In genomic region chr14:60249321-60250251, GRCh38 we compare ENCODE assay signal across 8 cellular contexts. TPM values are rescaled to one million over a fixed set of nuclear protein-coding genes. Genes with fewer than 3 reads are reported as not detected.
DNase-seq lines count a peak whose midpoint lies in the region; ATAC-seq, FAIRE-seq and TF ChIP-seq lines count a peak whose summit lies in the region.

No MANE protein-coding gene starts in this region.

- no peaks in the 10 kb centered on the region for H3K27me3 Mint-ChIP-seq in progenitor cell of endocrine pancreas

- peak overlapping the region; percentile 94 for H3K9ac ChIP-seq in ES-I3 (ENCODE audit: low read depth, low read length)

- H3K9me3 Mint-ChIP-seq in progenitor cell of endocrine pancreas (ENCODE audit: low read depth), result no peaks in the 10 kb centered on the region

- H3K27me3 ChIP-seq in left ventricle myocardium inferior (ENCODE audit: low read depth) (no peaks in the 10 kb centered on the region), upper lobe of right lung (no peaks in the 10 kb centered on the region)

- peak overlapping the region; percentile 80 for H3K4me3 Mint-ChIP-seq in progenitor cell of endocrine pancreas (ENCODE audit: low read depth)

- intact Hi-C loops in left ventricle myocardium inferior (cut with micrococcal nuclease) (no loop called here), upper lobe of right lung (cut with DNase I) (no loop called here)

- peaks cover 36% of the 10 kb centered on the region for H3K4me1 Mint-ChIP-seq in progenitor cell of endocrine pancreas (ENCODE audit: low read depth)

- H3K27ac ChIP-seq in left ventricle myocardium inferior (replicated peaks), result peak overlapping the region; percentile 99
- peak overlapping the region; percentile 94 for H3K27ac ChIP-seq in upper lobe of right lung

- H3K4me3 ChIP-seq in left ventricle myocardium inferior, result peak overlapping the region; percentile 90
- peak overlapping the region; percentile 65 for H3K4me3 ChIP-seq in upper lobe of right lung

- no peak for TF ChIP-seq POLR2A in H54 (IDR thresholded peaks at IDR 0.05; ENCODE audit: low read depth, low read length)

- peak; percentile 64 for ATAC-seq in upper lobe of right lung

- H3K36me3 ChIP-seq in ES-I3 (ENCODE audit: insufficient read depth, low read length), result no peaks in the 10 kb centered on the region
- H3K36me3 ChIP-seq in left ventricle myocardium inferior, result no peaks in the 10 kb centered on the region
- H3K36me3 ChIP-seq in upper lobe of right lung, result no peaks in the 10 kb centered on the region

- H3K9me3 ChIP-seq in ES-I3 (ENCODE audit: control insufficient read depth, insufficient read depth, low read length) (no peaks in the 10 kb centered on the region), left ventricle myocardium inferior (replicated peaks) (no peaks in the 10 kb centered on the region), upper lobe of right lung (no peaks in the 10 kb centered on the region)

- peaks cover 21% of the 10 kb centered on the region; the same call in 1 of the 2 replicates for H3K4me1 ChIP-seq in ES-I3 (ENCODE audit: insufficient read depth, low read length)
- H3K4me1 ChIP-seq in left ventricle myocardium inferior, result peaks cover 61% of the 10 kb centered on the region
- H3K4me1 ChIP-seq in upper lobe of right lung, result peaks cover 41% of the 10 kb centered on the region

- no peaks in the 10 kb centered on the region for H3K36me3 Mint-ChIP-seq in progenitor cell of endocrine pancreas (ENCODE audit: insufficient read depth)

- peak overlapping the region; percentile 97 for H3K27ac Mint-ChIP-seq in progenitor cell of endocrine pancreas

- FAIRE-seq in H54 (lab: Jason Lieb, UNC), result no peak

- TF ChIP-seq CTCF in left ventricle myocardium inferior (IDR thresholded peaks at IDR 0.05; ENCODE audit: borderline replicate concordance) (no peak), progenitor cell of endocrine pancreas (IDR thresholded peaks at IDR 0.05; ENCODE audit: unreplicated experiment) (no peak), upper lobe of right lung (IDR thresholded peaks at IDR 0.05) (no peak)

- peak; percentile 44 for DNase-seq in H54 (ENCODE audit: insufficient read length, low spot score)
- DNase-seq in M059J (ENCODE audit: low read depth), result peak; percentile 62
- peak; percentile 47 for DNase-seq in T follicular helper cell (ENCODE audit: low read depth)
- DNase-seq in amniotic epithelial cell (ENCODE audit: low read depth), result peak; percentile 57
- DNase-seq in left ventricle myocardium inferior, result peak; percentile 78
- peak; percentile 69 for DNase-seq in progenitor cell of endocrine pancreas (ENCODE audit: low spot score, unreplicated experiment)
- DNase-seq in upper lobe of right lung, result peak; percentile 90

RNA-seq across cellular contexts. Expression of gene PPM1A, which starts 0.6 kb away (rescaled TPM):
- total RNA-seq in M059J (2014; rRNA removed; shearing (Covaris generic)), result 20.0 and 23.4 TPM in 2 replicates
- total RNA-seq in left ventricle myocardium inferior (98.8 TPM), progenitor cell of endocrine pancreas (43.1 and 46.3 TPM in 2 replicates), upper lobe of right lung (50.2 TPM)

Comparison
In these comparisons a context has a peak if more than half of its experiments do, and no peak if none do; other contexts are left out.
1. Peak in every context shown above with its lines: DNase-seq, ATAC-seq, H3K4me3 ChIP-seq and H3K27ac ChIP-seq.